In genomic region chr22:27761652-27762051, GRCh38 we compare ENCODE assay signal across 22 cellular contexts.
"Had no signal": no experiment of that assay in that cellular context is flagged by ENCODE, and none has a peak within 500 bp of the region (broad histone marks: within the 10 kb centered on the region; RNA-seq: fewer than 3 reads in every experiment).

No MANE protein-coding gene starts in this region.

- H3K27ac ChIP-seq: cardiac muscle cell, right atrium auricular region, tibial nerve, uterus had no signal

- H3K4me3 ChIP-seq: cardiac muscle cell, right atrium auricular region, tibial nerve, uterus had no signal

- H3K27me3 ChIP-seq: cardiac muscle cell, right atrium auricular region, tibial nerve, uterus had no signal

- H3K4me3 Mint-ChIP-seq: activated CD4-positive, alpha-beta memory T cell treated with anti-CD3 and anti-CD28 coated beads, Interleukin-2, amount 10 ng/mL, durations not matched to agents 7 days and 5 days; activated CD8-positive, alpha-beta memory T cell treated with anti-CD3 and anti-CD28 coated beads, Interleukin-2, amount 10 ng/mL, durations not matched to agents 7 days and 5 days; activated naive CD8-positive, alpha-beta T cell had no signal

- H3K4me1 ChIP-seq: right atrium auricular region, uterus had no signal

- ATAC-seq: activated CD8-positive, alpha-beta memory T cell treated with anti-CD3 and anti-CD28 coated beads, Interleukin-2, amount 10 ng/mL, durations not matched to agents 7 days and 5 days; left lobe of liver had no signal

- H3K27ac Mint-ChIP-seq: activated CD4-positive, alpha-beta memory T cell treated with anti-CD3 and anti-CD28 coated beads, Interleukin-2, amount 10 ng/mL, durations not matched to agents 7 days and 5 days; activated CD8-positive, alpha-beta memory T cell treated with anti-CD3 and anti-CD28 coated beads, Interleukin-2, amount 10 ng/mL, durations not matched to agents 7 days and 5 days; activated naive CD8-positive, alpha-beta T cell had no signal

- H3K36me3 ChIP-seq: cardiac muscle cell, uterus had no signal

- H3K9me3 ChIP-seq: right atrium auricular region, tibial nerve, uterus had no signal

- H3K27me3 Mint-ChIP-seq: activated CD4-positive, alpha-beta memory T cell treated with anti-CD3 and anti-CD28 coated beads, Interleukin-2, amount 10 ng/mL, durations not matched to agents 7 days and 5 days; activated CD8-positive, alpha-beta memory T cell treated with anti-CD3 and anti-CD28 coated beads, Interleukin-2, amount 10 ng/mL, durations not matched to agents 7 days and 5 days; activated naive CD8-positive, alpha-beta T cell had no signal

- DNase-seq: activated CD4-positive, alpha-beta memory T cell treated with anti-CD3 and anti-CD28 coated beads, Interleukin-2, amount 10 ng/mL, durations not matched to agents 7 days and 5 days; activated CD4-positive, alpha-beta T cell treated with anti-CD3 and anti-CD28 coated beads for 48 hours; activated CD4-positive, CD25-positive, alpha-beta regulatory T cell; activated CD8-positive, alpha-beta memory T cell treated with anti-CD3 and anti-CD28 coated beads, Interleukin-2, amount 10 ng/mL, durations not matched to agents 7 days and 5 days; amniotic stem cell; dermis blood vessel endothelial cell; effector memory CD4-positive, alpha-beta T cell; islet precursor cell; mammary epithelial cell; stimulated activated CD4-positive, alpha-beta T cell treated with anti-CD3 and anti-CD28 coated beads, Interleukin-12 subunit alpha, Interleukin-12 subunit beta, amount 100 ng/mL, for 4 hours; stimulated activated CD4-positive, alpha-beta T cell treated with anti-CD3 and anti-CD28 coated beads, Interleukin-1b, Interleukin-23, amount 100 ng/mL, for 48 hours; stimulated activated CD8-positive, alpha-beta memory T cell treated with anti-CD3 and anti-CD28 coated beads, Interleukin-4, amount 100 ng/mL, for 48 hours; stimulated activated naive CD4-positive, alpha-beta T cell; substantia nigra; T-helper 1 cell; T1000; uterus had no signal

- H3K36me3 Mint-ChIP-seq: activated CD8-positive, alpha-beta memory T cell treated with anti-CD3 and anti-CD28 coated beads, Interleukin-2, amount 10 ng/mL, durations not matched to agents 7 days and 5 days; activated naive CD8-positive, alpha-beta T cell had no signal

- H3K4me1 Mint-ChIP-seq: activated CD4-positive, alpha-beta memory T cell treated with anti-CD3 and anti-CD28 coated beads, Interleukin-2, amount 10 ng/mL, durations not matched to agents 7 days and 5 days; activated CD8-positive, alpha-beta memory T cell treated with anti-CD3 and anti-CD28 coated beads, Interleukin-2, amount 10 ng/mL, durations not matched to agents 7 days and 5 days had no signal
